ENCODE assay signal across 8 cellular contexts in the genomic region with DNA sequence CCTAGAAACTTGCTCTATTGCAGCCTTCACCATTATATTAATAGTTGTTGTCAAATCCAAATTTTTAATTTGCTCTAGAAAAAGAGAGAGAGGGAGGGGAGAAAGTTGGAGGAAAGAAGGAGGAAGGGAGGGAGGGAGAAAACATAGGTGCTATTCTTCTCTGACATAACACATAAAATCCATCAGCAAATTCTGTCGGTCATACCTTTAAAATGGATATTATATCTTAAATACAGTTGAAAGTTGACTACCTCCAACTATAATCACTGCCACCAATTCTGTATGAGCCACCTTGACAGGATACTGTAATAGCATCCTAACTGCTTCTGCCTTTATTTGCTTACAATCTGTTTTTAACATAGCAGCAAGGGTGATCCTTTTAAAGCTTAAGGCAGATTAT.
"Had no signal": no experiment of that assay in that cellular context is flagged by ENCODE, and none has a peak within 500 bp of the region (broad histone marks: within the 10 kb centered on the region; RNA-seq: fewer than 3 reads in every experiment).

No MANE protein-coding gene starts in this region.

- H3K36me3 Mint-ChIP-seq: IgD-negative memory B cell had no signal

- FAIRE-seq: H1, H54, HTR-8/SVneo had no signal

- H3K4me2 ChIP-seq: GM23338 had no signal

- ATAC-seq: GM23338 had no signal

- H3K4me1 Mint-ChIP-seq: GM23338, H9, IgD-negative memory B cell had no signal

- H3K4me3 ChIP-seq: GM23338 had no signal

- H3K9me3 Mint-ChIP-seq: IgD-negative memory B cell had no signal

- H3K27me3 Mint-ChIP-seq: IgD-negative memory B cell had no signal

- H3K27ac Mint-ChIP-seq: GM23338, H9 had no signal

- DNase-seq: H9, HCEC 1CT, KG1 had no signal

- H3K4me3 Mint-ChIP-seq: GM23338, H9, IgD-negative memory B cell had no signal

- H2AFZ ChIP-seq: GM23338 had no signal
